In the genomic region with DNA sequence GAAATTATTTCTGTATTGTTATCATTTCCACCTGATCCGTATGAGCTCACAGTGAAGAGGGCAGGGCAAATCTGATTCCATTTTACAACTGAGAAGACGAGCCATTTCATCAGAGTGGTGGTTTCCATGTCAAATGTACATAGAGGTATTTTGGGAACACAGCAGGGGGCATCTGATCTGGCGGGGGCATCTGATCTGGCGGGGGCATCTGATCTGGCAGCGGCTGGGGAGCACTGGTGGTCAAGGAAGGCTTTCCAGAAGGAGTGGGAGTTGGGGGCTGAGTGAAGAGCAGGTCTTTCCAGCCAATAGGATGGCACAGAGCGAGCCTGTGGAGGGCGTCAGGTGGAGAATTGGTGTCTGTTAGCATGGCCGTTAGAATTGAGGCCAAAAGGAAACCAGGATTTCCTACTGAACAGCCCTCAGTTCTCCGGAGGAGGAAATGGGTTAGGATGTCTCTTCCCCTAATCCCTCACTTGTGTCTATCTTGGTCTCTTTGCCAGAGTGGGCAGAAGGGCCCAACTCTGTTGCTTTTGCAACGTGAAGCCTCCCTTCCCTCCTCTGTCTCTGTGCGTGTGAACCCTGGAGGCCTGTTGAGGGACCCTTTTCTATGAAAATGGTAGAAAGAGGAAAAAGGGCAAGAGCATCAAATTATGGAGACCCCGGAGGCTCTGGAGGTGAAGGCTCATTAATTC, we compare ENCODE assay signal across 1 cellular context.
TF ChIP-seq lines count a peak whose summit lies in the region.

No MANE protein-coding gene starts in this region.

TF ChIP-seq in K562, 482 proteins besides CTCF, POLR2A, EP300 and RAD21 (continued from another document):
- TF ChIP-seq, protein P1, sequence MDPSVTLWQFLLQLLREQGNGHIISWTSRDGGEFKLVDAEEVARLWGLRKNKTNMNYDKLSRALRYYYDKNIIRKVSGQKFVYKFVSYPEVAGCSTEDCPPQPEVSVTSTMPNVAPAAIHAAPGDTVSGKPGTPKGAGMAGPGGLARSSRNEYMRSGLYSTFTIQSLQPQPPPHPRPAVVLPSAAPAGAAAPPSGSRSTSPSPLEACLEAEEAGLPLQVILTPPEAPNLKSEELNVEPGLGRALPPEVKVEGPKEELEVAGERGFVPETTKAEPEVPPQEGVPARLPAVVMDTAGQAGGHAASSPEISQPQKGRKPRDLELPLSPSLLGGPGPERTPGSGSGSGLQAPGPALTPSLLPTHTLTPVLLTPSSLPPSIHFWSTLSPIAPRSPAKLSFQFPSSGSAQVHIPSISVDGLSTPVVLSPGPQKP (CRISPR knock-in tag; IDR thresholded peaks at IDR 0.05): no peak
- TF ChIP-seq ILF3 (IDR thresholded peaks at IDR 0.05; ENCODE audit: borderline replicate concordance) (no peak), CREB1 (IDR thresholded peaks at IDR 0.05) (no peak), CREB1 (CRISPR knock-in tag; IDR thresholded peaks at IDR 0.05) (no peak), ZZZ3 (IDR thresholded peaks at IDR 0.05) (no peak), SAFB2 (IDR thresholded peaks at IDR 0.05; ENCODE audit: borderline replicate concordance, low read depth, low read length, severe bottlenecking) (no peak), CBFA2T3 (IDR thresholded peaks at IDR 0.05) (no peak)
- TF ChIP-seq, protein P2, sequence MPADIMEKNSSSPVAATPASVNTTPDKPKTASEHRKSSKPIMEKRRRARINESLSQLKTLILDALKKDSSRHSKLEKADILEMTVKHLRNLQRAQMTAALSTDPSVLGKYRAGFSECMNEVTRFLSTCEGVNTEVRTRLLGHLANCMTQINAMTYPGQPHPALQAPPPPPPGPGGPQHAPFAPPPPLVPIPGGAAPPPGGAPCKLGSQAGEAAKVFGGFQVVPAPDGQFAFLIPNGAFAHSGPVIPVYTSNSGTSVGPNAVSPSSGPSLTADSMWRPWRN (IDR thresholded peaks at IDR 0.05; ENCODE audit: low read depth): no peak
